Comparison of ENCODE assay signal across 9 cellular contexts in genomic region chr6:839201-839600, GRCh38.
"Had no signal": no experiment of that assay in that cellular context is flagged by ENCODE, and none has a peak within 500 bp of the region (broad histone marks: within the 10 kb centered on the region; RNA-seq: fewer than 3 reads in every experiment).

No MANE protein-coding gene starts in this region.

- H3K27ac ChIP-seq: HL-60, KMS-11 had no signal

- H3K4me2 ChIP-seq: KMS-11 had no signal

- H3K36me3 Mint-ChIP-seq: IgD-negative memory B cell had no signal

- H3K4me1 Mint-ChIP-seq: IgD-negative memory B cell had no signal

- H3K27ac Mint-ChIP-seq: IgD-negative memory B cell had no signal

- FAIRE-seq: HTR-8/SVneo, K562 had no signal

- H3K4me3 ChIP-seq: K562 had no signal

- ATAC-seq: HepG2, K562 had no signal

- DNase-seq: IMR-90, KBM-7, KG1 had no signal
